In the genomic region with DNA sequence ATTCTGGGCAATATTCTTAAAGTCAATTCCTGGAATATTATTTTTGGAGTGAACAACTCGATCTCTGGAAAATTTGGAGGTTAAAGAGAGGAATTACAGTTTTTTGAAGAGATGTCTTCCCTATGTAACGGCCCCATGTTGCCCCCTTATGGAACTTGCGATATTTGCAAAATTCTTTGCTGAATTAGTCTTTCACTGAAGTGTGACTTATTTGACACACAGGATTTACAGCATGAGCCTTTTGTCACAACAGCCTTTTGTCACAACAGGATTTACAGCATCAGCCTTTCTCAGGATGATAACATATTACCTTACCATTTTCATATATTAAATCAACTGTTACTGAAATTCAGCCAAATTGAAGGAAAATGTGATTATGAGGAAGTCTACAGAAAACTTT, we compare ENCODE assay signal across 8 cellular contexts. TPM values are rescaled to one million over a fixed set of nuclear protein-coding genes. Genes with fewer than 3 reads are reported as not detected.
DNase-seq lines count a peak whose midpoint lies in the region; ATAC-seq, FAIRE-seq and TF ChIP-seq lines count a peak whose summit lies in the region.

No MANE protein-coding gene starts in this region.

- TF ChIP-seq CTCF in type B pancreatic cell (conservative IDR thresholded peaks at IDR 0.05): peak; percentile 79

- FAIRE-seq in islet of Langerhans (lab: Jason Lieb, UNC): peak; percentile 88

- DNase-seq in activated T-cell treated with anti-CD3 and anti-CD28 coated beads for 4 hours: peak; percentile 23
- no peak for DNase-seq in activated T-cell treated with anti-CD3 and anti-CD28 coated beads, Interleukin-2, amount 50 U/mL, for 1 hour
- DNase-seq in NCI-H526 treated with DMSO at 0.1 percent for 48 hours (lab: John Stamatoyannopoulos, UW): peak; percentile 68
- DNase-seq in amniotic epithelial cell (ENCODE audit: low read depth): peak; percentile 26
- DNase-seq in type B pancreatic cell (ENCODE audit: extremely low spot score, unreplicated experiment): no peak

- peaks cover 3% of the 10 kb centered on the region for H3K27me3 Mint-ChIP-seq in type B pancreatic cell

- no peak overlapping the region for H3K27ac Mint-ChIP-seq in type B pancreatic cell

- peaks cover 24% of the 10 kb centered on the region for H3K4me1 Mint-ChIP-seq in type B pancreatic cell (ENCODE audit: unreplicated experiment)

- H3K36me3 Mint-ChIP-seq in type B pancreatic cell: peaks cover 4% of the 10 kb centered on the region

- no peak overlapping the region for H3K4me3 Mint-ChIP-seq in type B pancreatic cell

- H3K9me3 Mint-ChIP-seq in type B pancreatic cell: peaks cover 5% of the 10 kb centered on the region

- ATAC-seq in HG02759 (IDR thresholded peaks at IDR 0.05; ENCODE audit: unreplicated experiment): peak; percentile 49
- no peak for ATAC-seq in HG02973 (IDR thresholded peaks at IDR 0.05; ENCODE audit: unreplicated experiment)

RNA-seq across cellular contexts. Expression of gene SPTSSB, which starts 37.8 kb away (rescaled TPM):
- 28.8 and 69.1 TPM in 2 replicates for total RNA-seq in type B pancreatic cell (ENCODE audit: low replicate concordance)

Comparison
In these comparisons a context has a peak if more than half of its experiments do, and no peak if none do; other contexts are left out.
1. DNase-seq: peak in activated T-cell treated with anti-CD3 and anti-CD28 coated beads for 4 hours (single experiment), NCI-H526 treated with DMSO at 0.1 percent for 48 hours (single experiment) and amniotic epithelial cell (single experiment); none in activated T-cell treated with anti-CD3 and anti-CD28 coated beads, Interleukin-2, amount 50 U/mL, for 1 hour (single experiment) and type B pancreatic cell (single experiment).